Comparison of ENCODE assay signal across 14 cellular contexts in genomic region chr12:69583203-69583602, GRCh38. TPM values are rescaled to one million over a fixed set of nuclear protein-coding genes. Genes with fewer than 3 reads are reported as not detected.
DNase-seq lines count a peak whose midpoint lies in the region; ATAC-seq and TF ChIP-seq lines count a peak whose summit lies in the region.
"Had no signal": no experiment of that assay in that cellular context is flagged by ENCODE, and none has a peak within 500 bp of the region (broad histone marks: within the 10 kb centered on the region; RNA-seq: fewer than 3 reads in every experiment).

No MANE protein-coding gene starts in this region.

- H3K27me3 ChIP-seq in neural cell (ENCODE audit: insufficient read depth, low read depth, low read length), result no peaks in the 10 kb centered on the region
- H3K27me3 ChIP-seq: BLaER1, colonic mucosa, right atrium auricular region had no signal

- peak overlapping the region; percentile 61 for H3K27ac Mint-ChIP-seq in T-helper 17 cell

- H3K27ac ChIP-seq in neural cell (ENCODE audit: low read length), result no peak overlapping the region
- H3K27ac ChIP-seq: BLaER1, colonic mucosa, right atrium auricular region had no signal

- H3K9ac ChIP-seq in neural cell (ENCODE audit: low read length), result no peak overlapping the region
- H3K9ac ChIP-seq: BLaER1 had no signal

- H3K4me3 ChIP-seq in neural cell (ENCODE audit: low read length), result no peak overlapping the region
- H3K4me3 ChIP-seq: BLaER1, colonic mucosa, lung, right atrium auricular region had no signal

- peaks cover 11% of the 10 kb centered on the region for H3K36me3 ChIP-seq in neural cell (ENCODE audit: insufficient read depth, low read length)

- peaks cover 2% of the 10 kb centered on the region for H3K36me3 Mint-ChIP-seq in T-helper 17 cell (ENCODE audit: low read depth)

- H3K4me1 Mint-ChIP-seq in T-helper 17 cell, result peaks cover 14% of the 10 kb centered on the region

- H2AFZ ChIP-seq in neural cell (ENCODE audit: low read depth, low read length), result no peak overlapping the region

- no peak overlapping the region for H3K4me2 ChIP-seq in neural cell (ENCODE audit: low read length)
- H3K4me2 ChIP-seq: BLaER1 had no signal

- no peaks in the 10 kb centered on the region for H3F3A ChIP-seq in neural cell (ENCODE audit: insufficient read depth, low read length, poor library complexity, severe bottlenecking)

- H3K27me3 Mint-ChIP-seq in T-helper 17 cell, result no peaks in the 10 kb centered on the region

- TF ChIP-seq RAD21 in Ishikawa (IDR thresholded peaks at IDR 0.05; ENCODE audit: low read depth), result peak; percentile 36; the same call in 1 of the 2 replicates
- no peak for TF ChIP-seq RAD21 in neural cell (conservative IDR thresholded peaks at IDR 0.05)

- DNase-seq in NCI-H82 (lab: John Stamatoyannopoulos, UW), result peak; percentile 44
- no peak for DNase-seq in NCI-H82 treated with DMSO at 0.1 percent for 48 hours (lab: John Stamatoyannopoulos, UW; ENCODE audit: unreplicated experiment)
- DNase-seq in T-helper 17 cell, result no peak
- DNase-seq in medulla oblongata (ENCODE audit: extremely low spot score), result no peak
- no peak for DNase-seq in omental fat pad (ENCODE audit: low spot score)
- DNase-seq: colonic mucosa, NCI-H2029 had no signal

- H3K79me2 ChIP-seq in neural cell (replicated peaks; ENCODE audit: insufficient read depth, low read length), result peaks cover 17% of the 10 kb centered on the region

- H3K9me2 ChIP-seq in neural cell (ENCODE audit: insufficient read depth, low read length), result no peaks in the 10 kb centered on the region

- no peaks in the 10 kb centered on the region for H4K20me1 ChIP-seq in neural cell (ENCODE audit: insufficient read depth)

- H3K9me3 ChIP-seq in T-helper 17 cell (ENCODE audit: control insufficient read depth, low read length, poor library complexity, severe bottlenecking) (no peaks in the 10 kb centered on the region), neural cell (ENCODE audit: low read length) (no peaks in the 10 kb centered on the region)
- H3K9me3 ChIP-seq: BLaER1, colonic mucosa, right atrium auricular region had no signal

- ATAC-seq in T-helper 17 cell (no peak), GM19324 (IDR thresholded peaks at IDR 0.05; ENCODE audit: low FRiP score, unreplicated experiment) (no peak), omental fat pad (ENCODE audit: low FRiP score) (no peak)

- peak; percentile 15 for TF ChIP-seq CTCF in neural cell (IDR thresholded peaks at IDR 0.05; ENCODE audit: poor library complexity, severe bottlenecking)
- no peak for TF ChIP-seq CTCF in omental fat pad (IDR thresholded peaks at IDR 0.05)

- H3K4me3 Mint-ChIP-seq in T-helper 17 cell, result no peak overlapping the region

- no peak for TF ChIP-seq EP300 in Ishikawa (IDR thresholded peaks at IDR 0.05; ENCODE audit: borderline replicate concordance)
- no peak for TF ChIP-seq EP300 in neural cell (conservative IDR thresholded peaks at IDR 0.05; ENCODE audit: poor library complexity, severe bottlenecking)

TF ChIP-seq in Ishikawa, 13 proteins besides CTCF, POLR2A, EP300 and RAD21 (continues in another document):
- TF ChIP-seq MAX (IDR thresholded peaks at IDR 0.05) (no peak), TCF12 (IDR thresholded peaks at IDR 0.05; ENCODE audit: low read depth) (no peak), NFIC (IDR thresholded peaks at IDR 0.05) (no peak), TAF1 (IDR thresholded peaks at IDR 0.05; ENCODE audit: low read depth) (no peak), REST (IDR thresholded peaks at IDR 0.05; ENCODE audit: low read depth) (no peak), YY1 (IDR thresholded peaks at IDR 0.05; ENCODE audit: low read depth) (no peak), EGR1 (IDR thresholded peaks at IDR 0.05) (no peak), TEAD4 (IDR thresholded peaks at IDR 0.05) (no peak), FOXM1 (IDR thresholded peaks at IDR 0.05; ENCODE audit: borderline replicate concordance, low read depth) (no peak), USF1 (IDR thresholded peaks at IDR 0.05) (no peak)

TF ChIP-seq in neural cell, 6 proteins besides CTCF, POLR2A, EP300 and RAD21:
- TF ChIP-seq REST (IDR thresholded peaks at IDR 0.05; ENCODE audit: borderline replicate concordance), result no peak
- TF ChIP-seq POLR2AphosphoS5 (IDR thresholded peaks at IDR 0.05), result no peak
- no peak for TF ChIP-seq TAF1 (IDR thresholded peaks at IDR 0.05; ENCODE audit: low read depth)
- no peak for TF ChIP-seq SMC3 (conservative IDR thresholded peaks at IDR 0.05; ENCODE audit: poor library complexity)
- TF ChIP-seq EZH2 (IDR thresholded peaks at IDR 0.05; ENCODE audit: borderline replicate concordance, insufficient read depth, low read length, poor library complexity, severe bottlenecking), result no peak
- TF ChIP-seq MXI1 (conservative IDR thresholded peaks at IDR 0.05; ENCODE audit: poor library complexity, severe bottlenecking), result no peak

RNA-seq across cellular contexts. Expression of gene CCT2, which starts 2.1 kb away (rescaled TPM):
- total RNA-seq in T-helper 17 cell (100 to 1,000 TPM; 197 to 229 TPM), omental fat pad (100 to 1,000 TPM in 3 of 4 donors, 10 to 100 TPM in 1; 99.5 to 222 (median 129) TPM)
- polyA plus RNA-seq in neural cell, result 414 and 458 TPM in 2 replicates
- 393 and 406 TPM in 2 replicates for polyA minus RNA-seq in neural cell

RNA-seq across cellular contexts. Expression of gene LRRC10, which starts 27.5 kb away (rescaled TPM):
- not detected for total RNA-seq in T-helper 17 cell
- not detected in 2 replicates for polyA plus RNA-seq in neural cell
- polyA minus RNA-seq in neural cell, result not detected in 2 replicates
- not detected for total RNA-seq in omental fat pad
- total RNA-seq: colonic mucosa; T-helper 2 cell treated with Interferon-gamma antibody and Interleukin-4, amounts not matched to agents 100 ng/mL and 5 ng/mL, for 36 hours had no signal
- polyA plus RNA-seq: lung had no signal
